ENCODE assay signal across 1 cellular context in genomic region chr4:183729430-183730328, GRCh38.
TF ChIP-seq lines count a peak whose summit lies in the region.

No MANE protein-coding gene starts in this region.

TF ChIP-seq in GM12878, 131 proteins besides CTCF, POLR2A, EP300 and RAD21 (continued from another document):
- TF ChIP-seq SUZ12 (IDR thresholded peaks at IDR 0.05; ENCODE audit: unreplicated experiment): no peak
